12 cellular contexts compared by ENCODE assay signal in genomic region chr10:46095943-46096342, GRCh38. TPM values are rescaled to one million over a fixed set of nuclear protein-coding genes. Genes with fewer than 3 reads are reported as not detected.
A peak's percentile ranks its signal among the peaks of the same experiment; 100 is the strongest.
DNase-seq lines count a peak whose midpoint lies in the region; ATAC-seq, FAIRE-seq and TF ChIP-seq lines count a peak whose summit lies in the region.
"Not testable (repeated sequence)": the region's sequence is repeated elsewhere in the genome, so short reads cannot be mapped to it uniquely, and the experiment has no call there.
"Had no signal": no experiment of that assay in that cellular context is flagged by ENCODE, and none has a peak within 500 bp of the region (broad histone marks: within the 10 kb centered on the region; RNA-seq: fewer than 3 reads in every experiment).

No MANE protein-coding gene starts in this region.

- H3K9me3 ChIP-seq in DND-41 (ENCODE audit: insufficient read depth, low read length, severe bottlenecking); K562 (replicated peaks; ENCODE audit: control insufficient read depth, insufficient read depth, low read depth, low read length); naive thymus-derived CD4-positive, alpha-beta T cell (ENCODE audit: control insufficient read depth in 2 of 3, low read length in 3 of 3): not testable (repeated sequence)

- not testable (repeated sequence) for H2AFZ ChIP-seq in DND-41 (ENCODE audit: low read depth, low read length); K562 (ENCODE audit: low read depth, low read length)

- intact Hi-C loops in K562 (cut with micrococcal nuclease); naive thymus-derived CD4-positive, alpha-beta T cell (cut with micrococcal nuclease): not testable (repeated sequence)

- not testable (repeated sequence) for H3K36me3 ChIP-seq in DND-41 (ENCODE audit: insufficient read depth, low read length); K562 (ENCODE audit: control insufficient read depth, insufficient read depth, low read length); naive thymus-derived CD4-positive, alpha-beta T cell (ENCODE audit: control insufficient read depth in 2 of 3, insufficient read depth in 3 of 3, low read length in 3 of 3)

- WGBS in K562 (ENCODE audit: insufficient coverage, low coverage, missing lambda C conversion rate), result 13% methylated on average over 5 of the region's 5 CpGs

- H3K27ac Mint-ChIP-seq in T-helper 1 cell treated with Interleukin-12 subunit alpha and Interleukin-12 subunit beta and Interleukin-4 antibody, amounts not matched to agents 30 μg/mL and 1 μg/mL, for 36 hours, result peak overlapping the region; percentile 21
- H3K27ac Mint-ChIP-seq in naive thymus-derived CD4-positive, alpha-beta T cell, result peak overlapping the region in 2 of 9 donors; percentile 29 to 92

- POLR2A ChIA-PET in K562 (lab: Yijun Ruan, JAX), result interaction anchor here (0.8 kb wide), 1 partner anchor 11 kb away, joined by 3 read pairs; no protein-coding TSS in a partner anchor
- POLR2A ChIA-PET in naive thymus-derived CD4-positive, alpha-beta T cell (lab: Charles Lee), result interaction anchor here (1.0 to 1.9 kb wide), 6 partner anchors 10 to 173 kb away, joined by 3 to 9 read pairs (median 5); no protein-coding TSS in a partner anchor

- H3K27me3 Mint-ChIP-seq in T-helper 1 cell treated with Interleukin-12 subunit alpha and Interleukin-12 subunit beta and Interleukin-4 antibody, amounts not matched to agents 30 μg/mL and 1 μg/mL, for 36 hours (ENCODE audit: low read depth); naive thymus-derived CD4-positive, alpha-beta T cell: not testable (repeated sequence)

- TF ChIP-seq RAD21 in K562 (CRISPR knock-in tag; conservative IDR thresholded peaks at IDR 0.05 in 1 of 2, IDR thresholded peaks at IDR 0.05 in 1 of 2), result not testable (repeated sequence)

- not testable (repeated sequence) for TF ChIP-seq EP300 in K562 (IDR thresholded peaks at IDR 0.05; ENCODE audit: low read length)

- H3K27me3 ChIP-seq in DND-41 (ENCODE audit: insufficient read depth, low read length, poor library complexity); naive thymus-derived CD4-positive, alpha-beta T cell (ENCODE audit: control insufficient read depth in 2 of 2, insufficient read depth in 2 of 2, low read length in 2 of 2): not testable (repeated sequence)
- peaks cover 0 to 27% of the 10 kb centered on the region in 2 experiments; a peak in 3 of 5 replicates for H3K27me3 ChIP-seq in K562 (ENCODE audit: control insufficient read depth in 2 of 2, insufficient read depth in 2 of 2, low read length in 2 of 2)

- TF ChIP-seq CTCF in DND-41 (IDR thresholded peaks at IDR 0.05; ENCODE audit: borderline replicate concordance, extremely low read depth, low read length, poor library complexity, severe bottlenecking), result not testable (repeated sequence)
- TF ChIP-seq CTCF in K562 (IDR thresholded peaks at IDR 0.05 in 2 of 3, conservative IDR thresholded peaks at IDR 0.05 in 1 of 3; ENCODE audit: insufficient read depth in 2 of 3, low read depth in 1 of 3, low read length in 3 of 3), result peak in 2 of 3 experiments; percentile 2 to 9; a peak in 1 of 6 replicates

- peak; percentile 35 for DNase-seq in DND-41
- DNase-seq in Jurkat, Clone E6-1 (ENCODE audit: low read depth, low spot score), result peak; percentile 70
- DNase-seq in activated T-cell treated with anti-CD3 and anti-CD28 coated beads, Interleukin-2, amount 50 U/mL, for 1 hour, result peak; percentile 23
- DNase-seq in K562 (ENCODE audit: extremely low read depth in 1 of 4, low spot score in 3 of 4); stimulated activated naive CD8-positive, alpha-beta T cell treated with anti-CD3 and anti-CD28 coated beads, Interleukin-15, Interleukin-2, amounts not matched to agents 100 U/mL and 50 U/mL, for 24 hours: not testable (repeated sequence)
- DNase-seq in naive thymus-derived CD4-positive, alpha-beta T cell, result peak in 1 of 9 donors; percentile 24

- FAIRE-seq in K562 (lab: Jason Lieb, UNC), result not testable (repeated sequence)

- not testable (repeated sequence) for H3K4me3 ChIP-seq in DND-41 (ENCODE audit: low read depth in 1 of 2, low read length in 2 of 2); Jurkat, Clone E6-1 (ENCODE audit: low read length); K562
- peak overlapping the region; percentile 72 for H3K4me3 ChIP-seq in naive thymus-derived CD4-positive, alpha-beta T cell (ENCODE audit: low read length)

- H3K4me3 Mint-ChIP-seq in T-helper 1 cell treated with Interleukin-12 subunit alpha and Interleukin-12 subunit beta and Interleukin-4 antibody, amounts not matched to agents 30 μg/mL and 1 μg/mL, for 36 hours; naive thymus-derived CD4-positive, alpha-beta T cell: not testable (repeated sequence)

- peak overlapping the region; percentile 80 for H3K27ac ChIP-seq in DND-41 (ENCODE audit: low read length)
- H3K27ac ChIP-seq in K562 (ENCODE audit: extremely low read depth, low read depth, low read length), result not testable (repeated sequence)
- H3K27ac ChIP-seq in naive thymus-derived CD4-positive, alpha-beta T cell (ENCODE audit: low read depth, low read length), result peak overlapping the region; percentile 80

- BruUV-seq in K562 (replicated peaks; lab: Mats Ljungman, UMichigan), result not testable (repeated sequence)

- not testable (repeated sequence) for H3K9me1 ChIP-seq in K562 (ENCODE audit: control insufficient read depth, insufficient read depth, low read length)

- H3K9ac ChIP-seq in DND-41 (ENCODE audit: low read depth, low read length), result peak overlapping the region; percentile 49; the same call in 1 of the 2 replicates
- not testable (repeated sequence) for H3K9ac ChIP-seq in K562 (ENCODE audit: insufficient read depth in 1 of 2, low read depth in 2 of 2, low read length in 2 of 2)

- not testable (repeated sequence) for H3K79me2 ChIP-seq in DND-41 (ENCODE audit: insufficient read depth, low read length); K562 (ENCODE audit: control insufficient read depth, insufficient read depth, low read length)

- CTCF ChIA-PET in K562 (lab: Yijun Ruan, JAX; ENCODE audit: low intra/inter-chr PET ratio); naive thymus-derived CD4-positive, alpha-beta T cell (lab: Charles Lee): not testable (repeated sequence)

- H3K4me2 ChIP-seq in DND-41 (ENCODE audit: insufficient read depth, low read length), result peak overlapping the region; percentile 50
- H3K4me2 ChIP-seq in K562 (ENCODE audit: insufficient read depth, low read length), result not testable (repeated sequence)

- not testable (repeated sequence) for H4K20me1 ChIP-seq in DND-41 (ENCODE audit: insufficient read depth, low read length); K562 (replicated peaks; ENCODE audit: control insufficient read depth, insufficient read depth, low read length)

- ATAC-seq in DND-41 (ENCODE audit: insufficient read depth, low read depth); naive thymus-derived CD4-positive, alpha-beta T cell: not testable (repeated sequence)
- ATAC-seq in K562, result peak; percentile 59
- peak; percentile 12 for ATAC-seq in stimulated activated naive CD8-positive, alpha-beta T cell treated with anti-CD3 and anti-CD28 coated beads, Interleukin-15, Interleukin-2, amounts not matched to agents 100 U/mL and 50 U/mL, for 24 hours

- peaks cover 28% of the 10 kb centered on the region for H3K4me1 Mint-ChIP-seq in T-helper 1 cell treated with Interleukin-12 subunit alpha and Interleukin-12 subunit beta and Interleukin-4 antibody, amounts not matched to agents 30 μg/mL and 1 μg/mL, for 36 hours (ENCODE audit: low read depth)
- peaks cover 4 to 56% (median 30%) of the 10 kb centered on the region in 7 donors for H3K4me1 Mint-ChIP-seq in naive thymus-derived CD4-positive, alpha-beta T cell

- not testable (repeated sequence) for H3K36me3 Mint-ChIP-seq in T-helper 1 cell treated with Interleukin-12 subunit alpha and Interleukin-12 subunit beta and Interleukin-4 antibody, amounts not matched to agents 30 μg/mL and 1 μg/mL, for 36 hours (ENCODE audit: low read depth); naive thymus-derived CD4-positive, alpha-beta T cell

- peaks cover 71% of the 10 kb centered on the region for H3K4me1 ChIP-seq in DND-41 (ENCODE audit: insufficient read depth, low read length)
- H3K4me1 ChIP-seq in K562 (replicated peaks in 1 of 2; ENCODE audit: control insufficient read depth in 2 of 2, insufficient read depth in 2 of 2, low read length in 2 of 2), result peaks cover 0 to 23% of the 10 kb centered on the region in 2 experiments; a peak in 4 of 5 replicates
- peaks cover 67% of the 10 kb centered on the region in 2 donors for H3K4me1 ChIP-seq in naive thymus-derived CD4-positive, alpha-beta T cell (ENCODE audit: control insufficient read depth in 2 of 2, insufficient read depth in 2 of 2, low read length in 2 of 2)

- not testable (repeated sequence) for TF ChIP-seq POLR2A in K562 (conservative IDR thresholded peaks at IDR 0.05)

- in situ Hi-C loops in K562 (cut with MboI), result loop anchor here (25.0 kb wide), 1 partner anchor 1666 kb away; the partner anchor contains the start of gene SYT15B

- not testable (repeated sequence) for H3K9me3 Mint-ChIP-seq in T-helper 1 cell treated with Interleukin-12 subunit alpha and Interleukin-12 subunit beta and Interleukin-4 antibody, amounts not matched to agents 30 μg/mL and 1 μg/mL, for 36 hours; naive thymus-derived CD4-positive, alpha-beta T cell

RNA-seq across cellular contexts. Expression of gene MSMB, which starts 49.9 kb away (rescaled TPM):
- not detected for polyA plus RNA-seq in Jurkat, Clone E6-1 (2012; ENCODE audit: insufficient read depth, insufficient read length)
- not detected in 2 replicates for total RNA-seq in K562 (2011; cell fraction: chromatin; rRNA removed; ENCODE audit: low replicate concordance)
- not detected in 2 replicates for total RNA-seq in K562 (2011; cell fraction: nucleolus; rRNA removed)
- total RNA-seq in K562 (2011; cell fraction: nucleoplasm; rRNA removed), result not detected in 2 replicates
- not detected in 2 replicates for total RNA-seq in K562 (2014; rRNA removed)
- total RNA-seq in K562 (2014; rRNA removed; fragmentation: Illumina TruSeq; extraction: Trizol), result not detected in 2 replicates
- not detected in 2 replicates for total RNA-seq in K562 (2015; rRNA removed; fragmentation: Illumina TruSeq; extraction: Trizol)
- not detected in 2 replicates for total RNA-seq in K562 (2021)
- polyA plus RNA-seq in K562 (2011; rRNA removed), result not detected in 2 replicates
- polyA plus RNA-seq in K562 (2011; cell fraction: cytosol; rRNA removed), result not detected in 2 replicates
- polyA plus RNA-seq in K562 (2011; cell fraction: nucleus; rRNA removed), result not detected in 2 replicates
- polyA plus RNA-seq in K562 (2012), result 0.21 and 0.53 TPM in 2 replicates
- not detected in 2 replicates for polyA plus RNA-seq in K562 (2014; fragmentation: Illumina TruSeq; extraction: Trizol)
- polyA plus RNA-seq in K562 (2014; fragmentation: Nextera tagmentation; extraction: Ambion mirVana), result under 1 TPM in 1 of 2 experiments, not detected in 1; 0.21 TPM
- 0.60 TPM in 1 of 2 replicates, not detected in the other for polyA plus RNA-seq in K562 (2014; rRNA removed)
- not detected in 2 replicates for polyA minus RNA-seq in K562 (2011; rRNA and poly(A)+ RNA removed)
- polyA minus RNA-seq in K562 (2011; cell fraction: cytosol; rRNA and poly(A)+ RNA removed), result not detected in 2 replicates
- not detected in 2 replicates for polyA minus RNA-seq in K562 (2011; cell fraction: nucleus; rRNA and poly(A)+ RNA removed)
- not detected for total RNA-seq in naive thymus-derived CD4-positive, alpha-beta T cell
- polyA plus RNA-seq in naive thymus-derived CD4-positive, alpha-beta T cell, result not detected
- total RNA-seq: Daoy, NCI-H460, Right ventricle myocardium inferior, SK-MEL-5 had no signal
- polyA plus RNA-seq: IgD-negative memory B cell had no signal
